Comparison of ENCODE assay signal across 16 cellular contexts in the genomic region with DNA sequence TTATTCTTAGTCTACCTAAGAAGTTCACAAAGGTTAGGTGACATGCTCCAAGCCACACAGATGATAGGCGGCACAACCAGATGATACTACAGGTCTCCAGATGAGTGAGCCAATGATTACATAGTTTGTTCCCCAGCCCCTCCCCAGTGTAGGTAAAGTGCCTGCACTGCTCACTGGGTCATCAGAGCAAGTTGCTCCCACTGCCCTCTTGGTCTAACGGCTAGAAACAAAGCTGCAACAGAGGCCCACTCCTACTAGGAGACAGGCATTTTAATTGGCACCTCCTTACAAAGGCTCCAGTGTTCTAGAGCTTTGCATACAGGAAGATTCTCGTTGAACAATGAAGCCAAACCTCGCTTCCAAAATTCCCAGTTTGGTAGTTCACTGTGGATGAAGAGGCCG. TPM values are rescaled to one million over a fixed set of nuclear protein-coding genes. Genes with fewer than 3 reads are reported as not detected.
DNase-seq lines count a peak whose midpoint lies in the region; ATAC-seq, FAIRE-seq and TF ChIP-seq lines count a peak whose summit lies in the region.
"Had no signal": no experiment of that assay in that cellular context is flagged by ENCODE, and none has a peak within 500 bp of the region (broad histone marks: within the 10 kb centered on the region; RNA-seq: fewer than 3 reads in every experiment).

No MANE protein-coding gene starts in this region.

- H3K27me3 ChIP-seq in right atrium auricular region (no peaks in the 10 kb centered on the region), astrocyte (ENCODE audit: insufficient read depth, low read length) (no peaks in the 10 kb centered on the region)
- H3K27me3 ChIP-seq: thyroid gland had no signal

- DNase-seq in right atrium auricular region (ENCODE audit: low spot score) (no peak), Right ventricle myocardium superior (no peak), astrocyte (ENCODE audit: low read depth) (no peak), NK-92 (lab: John Stamatoyannopoulos, UW; ENCODE audit: unreplicated experiment) (no peak), amniotic stem cell (lab: John Stamatoyannopoulos, UW) (no peak), HuH-7 (ENCODE audit: low spot score) (no peak), HFFc6 (no peak)
- no peak for DNase-seq in naive thymus-derived CD8-positive, alpha-beta T cell
- DNase-seq: activated CD4-positive, CD25-positive, alpha-beta regulatory T cell; activated T-cell treated with anti-CD3 and anti-CD28 coated beads for 4 hours; cortex of kidney; left cardiac atrium; NCI-H2081; thyroid gland had no signal

- H3K27ac Mint-ChIP-seq in astrocyte (ENCODE audit: unreplicated experiment) = no peak overlapping the region
- peak overlapping the region in 4 of 10 donors; percentile 6 to 94 (median 24) for H3K27ac Mint-ChIP-seq in naive thymus-derived CD8-positive, alpha-beta T cell
- H3K27ac Mint-ChIP-seq in HFFc6 = no peak overlapping the region

- H3K9me3 ChIP-seq in right atrium auricular region = no peaks in the 10 kb centered on the region
- H3K9me3 ChIP-seq in astrocyte (ENCODE audit: insufficient read depth, low read depth, low read length) = no peaks in the 10 kb centered on the region
- H3K9me3 ChIP-seq: thyroid gland had no signal

- TF ChIP-seq CTCF in right atrium auricular region (IDR thresholded peaks at IDR 0.05) = no peak
- TF ChIP-seq CTCF in astrocyte (IDR thresholded peaks at IDR 0.05; ENCODE audit: insufficient read depth, low read depth, low read length) = no peak
- no peak for TF ChIP-seq CTCF in HFFc6 (IDR thresholded peaks at IDR 0.05)

- FAIRE-seq in astrocyte (lab: Jason Lieb, UNC) = no peak
- FAIRE-seq: D721Med had no signal

- H3K9ac ChIP-seq in astrocyte (ENCODE audit: low read length) = peak overlapping the region; percentile 85

- H3K9me3 Mint-ChIP-seq in astrocyte (ENCODE audit: unreplicated experiment) (peaks cover 8% of the 10 kb centered on the region), HFFc6 (peaks cover 11% of the 10 kb centered on the region; the same call in 1 of the 2 replicates)
- peaks cover 0 to 42% (median 19%) of the 10 kb centered on the region in 9 donors for H3K9me3 Mint-ChIP-seq in naive thymus-derived CD8-positive, alpha-beta T cell

- H3K27me3 Mint-ChIP-seq in astrocyte (ENCODE audit: low read depth, unreplicated experiment) (no peaks in the 10 kb centered on the region), HFFc6 (ENCODE audit: insufficient read depth) (peaks cover 2% of the 10 kb centered on the region)
- H3K27me3 Mint-ChIP-seq in naive thymus-derived CD8-positive, alpha-beta T cell = no peaks in the 10 kb centered on the region

- no peak overlapping the region for H3K4me3 ChIP-seq in right atrium auricular region
- H3K4me3 ChIP-seq in astrocyte (ENCODE audit: insufficient read depth, low read depth, low read length) = no peak overlapping the region
- H3K4me3 ChIP-seq: thyroid gland had no signal

- peaks cover 16% of the 10 kb centered on the region for H3K79me2 ChIP-seq in astrocyte (ENCODE audit: insufficient read depth, low read length)

- intact Hi-C loops in Right ventricle myocardium superior (cut with DNase I) = loop anchor here (10.0 kb wide), 1 partner anchor 251 kb away; no protein-coding TSS in a partner anchor

- no peak overlapping the region for H2AFZ ChIP-seq in astrocyte (ENCODE audit: low read depth, low read length)

- H3K36me3 ChIP-seq in right atrium auricular region (no peaks in the 10 kb centered on the region), astrocyte (ENCODE audit: insufficient read depth, low read length) (peaks cover 11% of the 10 kb centered on the region)
- H3K36me3 ChIP-seq: thyroid gland had no signal

- H3K4me1 Mint-ChIP-seq in astrocyte (ENCODE audit: low read depth, unreplicated experiment) = peaks cover 15% of the 10 kb centered on the region
- H3K4me1 Mint-ChIP-seq in naive thymus-derived CD8-positive, alpha-beta T cell = peaks cover 9 to 16% (median 14%) of the 10 kb centered on the region in 4 donors
- peaks cover 40% of the 10 kb centered on the region for H3K4me1 Mint-ChIP-seq in HFFc6 (ENCODE audit: low read depth)

- peak overlapping the region; percentile 95 for H3K4me3 Mint-ChIP-seq in astrocyte (ENCODE audit: unreplicated experiment)
- H3K4me3 Mint-ChIP-seq in naive thymus-derived CD8-positive, alpha-beta T cell = peak overlapping the region in 7 of 10 donors; percentile 8 to 53 (median 33)
- H3K4me3 Mint-ChIP-seq in HFFc6 = no peak overlapping the region

- H3K36me3 Mint-ChIP-seq in astrocyte (ENCODE audit: low read depth, unreplicated experiment) (peaks cover 13% of the 10 kb centered on the region), HFFc6 (ENCODE audit: low read depth) (peaks cover 54% of the 10 kb centered on the region)
- H3K36me3 Mint-ChIP-seq in naive thymus-derived CD8-positive, alpha-beta T cell = peaks cover 0 to 15% (median 12%) of the 10 kb centered on the region in 3 donors

- POLR2A ChIA-PET in naive thymus-derived CD8-positive, alpha-beta T cell (lab: Charles Lee) = no interaction called here

- no peaks in the 10 kb centered on the region for H4K20me1 ChIP-seq in astrocyte (ENCODE audit: insufficient read depth, low read length)

- no peak for ATAC-seq in Right ventricle myocardium superior (ENCODE audit: poor library complexity)
- no peak for ATAC-seq in naive thymus-derived CD8-positive, alpha-beta T cell
- ATAC-seq: esophagus mucosa, left cardiac atrium had no signal

- no peak overlapping the region for H3K4me2 ChIP-seq in astrocyte (ENCODE audit: low read length)

- H3K4me1 ChIP-seq in right atrium auricular region = peaks cover 0 to 39% of the 10 kb centered on the region in 2 donors
- peaks cover 42% of the 10 kb centered on the region for H3K4me1 ChIP-seq in astrocyte (ENCODE audit: insufficient read depth, low read length)

- H3K27ac ChIP-seq in right atrium auricular region (peak overlapping the region; percentile 67 to 76), astrocyte (ENCODE audit: low read depth, low read length) (peak overlapping the region; percentile 96)

RNA-seq across cellular contexts. Expression of gene TMEM44, which starts 47.3 kb away (rescaled TPM):
- 1 to 10 TPM; 5.9 to 6.4 TPM for total RNA-seq in right atrium auricular region
- total RNA-seq in Right ventricle myocardium superior = 3.6 TPM
- total RNA-seq in astrocyte = 9.8 and 10.5 TPM in 2 replicates
- 1 to 10 TPM; 3.4 to 4.6 TPM for total RNA-seq in naive thymus-derived CD8-positive, alpha-beta T cell
- polyA plus RNA-seq in naive thymus-derived CD8-positive, alpha-beta T cell = 1 to 10 TPM in 2 of 3 donors, under 1 TPM in 1; 0.14 to 2.0 (median 1.6) TPM
- total RNA-seq in HFFc6 (2021; fragmentation: NEBNext Ultra II Directional; extraction: Animal tissue kit (Norgen Biotek cat#: 25700)) = 10 to 100 TPM; 11.8 to 14.0 (median 13.2) TPM
